In genomic region chr1:160472112-160472511, GRCh38 we compare ENCODE assay signal across 25 cellular contexts. TPM values are rescaled to one million over a fixed set of nuclear protein-coding genes. Genes with fewer than 3 reads are reported as not detected.
"Had no signal": no experiment of that assay in that cellular context is flagged by ENCODE, and none has a peak within 500 bp of the region (broad histone marks: within the 10 kb centered on the region; RNA-seq: fewer than 3 reads in every experiment).

No MANE protein-coding gene starts in this region.

- H3K36me3 ChIP-seq: MG63, SJCRH30 had no signal

- ATAC-seq: Panc1, PC-3, Right ventricle myocardium inferior, SK-N-SH treated with all-trans-retinoic acid at 6 μM for 48 hours had no signal

- H3K4me3 ChIP-seq: MG63, SJCRH30 had no signal

- FAIRE-seq: HTR-8/SVneo had no signal

- H3K4me1 ChIP-seq: SJCRH30 had no signal

- H3K27me3 ChIP-seq: SJCRH30 had no signal

- DNase-seq: Karpas-422, KBM-7, MG63, NCI-H1092, NCI-H1105 treated with DMSO at 0.1 percent for 48 hours, NCI-H1417 treated with DMSO at 0.1 percent for 48 hours, NCI-H146, NCI-H1694 treated with DMSO at 0.1 percent for 48 hours, NCI-H1930, NCI-H2081, NCI-H2107, NCI-H2227 treated with DMSO at 0.1 percent for 48 hours, NCI-H524, NCI-H526 treated with DMSO at 0.1 percent for 48 hours, NCI-H748 treated with DMSO at 0.1 percent for 48 hours, PC-3, SHP77 treated with DMSO at 0.1 percent for 48 hours, SJCRH30, T-helper 2 cell had no signal

- H3K9me3 ChIP-seq: MG63, SJCRH30 had no signal

- H3K27ac ChIP-seq: HL-60, SJCRH30 had no signal

RNA-seq across cellular contexts. Expression of gene SLAMF6, which starts 50.9 kb away (rescaled TPM):
- total RNA-seq: NCI-H460, PC-3, SJCRH30 had no signal
